Comparison of ENCODE assay signal across 1 cellular context in the genomic region with DNA sequence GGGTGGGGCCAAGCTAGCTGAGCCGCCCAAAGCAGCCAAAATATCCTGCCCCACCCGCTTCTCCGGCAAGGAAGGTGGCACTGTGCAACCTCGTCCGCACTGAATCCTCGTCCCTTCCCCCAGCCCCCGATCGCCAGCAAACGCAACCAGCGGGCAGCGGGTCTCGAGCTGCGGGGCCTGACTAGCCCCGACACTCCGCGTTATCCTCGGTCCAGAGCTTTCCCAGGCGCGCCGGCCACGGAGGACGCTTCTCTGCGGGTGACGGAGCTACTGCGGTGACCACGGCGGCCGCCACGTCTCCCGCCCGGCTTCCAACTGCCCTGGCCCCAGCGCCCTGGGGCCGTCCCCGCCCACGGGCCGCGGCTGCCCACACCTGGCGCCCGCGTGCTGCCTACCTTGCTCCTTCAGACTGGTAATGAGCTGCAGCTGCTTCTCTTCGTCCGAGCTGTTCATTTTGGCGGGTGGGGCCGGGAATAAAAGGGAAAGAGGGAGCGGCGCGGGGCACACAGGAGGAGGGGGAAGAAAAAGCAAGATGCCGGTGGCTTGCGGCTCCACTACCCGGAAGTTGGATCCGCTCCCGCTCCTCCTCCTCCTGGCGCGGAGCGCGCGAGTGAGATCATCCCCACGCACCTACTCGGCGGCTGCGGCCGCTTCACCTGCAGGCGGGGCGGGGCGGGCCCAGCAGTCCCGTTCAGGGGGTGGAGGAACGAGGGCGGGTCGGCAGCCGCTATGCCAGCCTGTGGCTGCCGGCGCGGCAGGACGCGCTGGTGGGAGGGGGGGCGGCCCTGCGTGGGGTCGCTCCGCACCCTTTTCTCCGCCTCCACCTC.
TF ChIP-seq lines count a peak whose summit lies in the region.

A gene with protein sequence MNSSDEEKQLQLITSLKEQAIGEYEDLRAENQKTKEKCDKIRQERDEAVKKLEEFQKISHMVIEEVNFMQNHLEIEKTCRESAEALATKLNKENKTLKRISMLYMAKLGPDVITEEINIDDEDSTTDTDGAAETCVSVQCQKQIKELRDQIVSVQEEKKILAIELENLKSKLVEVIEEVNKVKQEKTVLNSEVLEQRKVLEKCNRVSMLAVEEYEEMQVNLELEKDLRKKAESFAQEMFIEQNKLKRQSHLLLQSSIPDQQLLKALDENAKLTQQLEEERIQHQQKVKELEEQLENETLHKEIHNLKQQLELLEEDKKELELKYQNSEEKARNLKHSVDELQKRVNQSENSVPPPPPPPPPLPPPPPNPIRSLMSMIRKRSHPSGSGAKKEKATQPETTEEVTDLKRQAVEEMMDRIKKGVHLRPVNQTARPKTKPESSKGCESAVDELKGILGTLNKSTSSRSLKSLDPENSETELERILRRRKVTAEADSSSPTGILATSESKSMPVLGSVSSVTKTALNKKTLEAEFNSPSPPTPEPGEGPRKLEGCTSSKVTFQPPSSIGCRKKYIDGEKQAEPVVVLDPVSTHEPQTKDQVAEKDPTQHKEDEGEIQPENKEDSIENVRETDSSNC (minus strand): TSS at position 561 of the 827 bp plus-strand sequence. CDS start 108 bp downstream, at position 453.

TF ChIP-seq in K562, 482 proteins besides CTCF, POLR2A, EP300 and RAD21 (continued from another document and continues in another):
- TF ChIP-seq, protein P1, sequence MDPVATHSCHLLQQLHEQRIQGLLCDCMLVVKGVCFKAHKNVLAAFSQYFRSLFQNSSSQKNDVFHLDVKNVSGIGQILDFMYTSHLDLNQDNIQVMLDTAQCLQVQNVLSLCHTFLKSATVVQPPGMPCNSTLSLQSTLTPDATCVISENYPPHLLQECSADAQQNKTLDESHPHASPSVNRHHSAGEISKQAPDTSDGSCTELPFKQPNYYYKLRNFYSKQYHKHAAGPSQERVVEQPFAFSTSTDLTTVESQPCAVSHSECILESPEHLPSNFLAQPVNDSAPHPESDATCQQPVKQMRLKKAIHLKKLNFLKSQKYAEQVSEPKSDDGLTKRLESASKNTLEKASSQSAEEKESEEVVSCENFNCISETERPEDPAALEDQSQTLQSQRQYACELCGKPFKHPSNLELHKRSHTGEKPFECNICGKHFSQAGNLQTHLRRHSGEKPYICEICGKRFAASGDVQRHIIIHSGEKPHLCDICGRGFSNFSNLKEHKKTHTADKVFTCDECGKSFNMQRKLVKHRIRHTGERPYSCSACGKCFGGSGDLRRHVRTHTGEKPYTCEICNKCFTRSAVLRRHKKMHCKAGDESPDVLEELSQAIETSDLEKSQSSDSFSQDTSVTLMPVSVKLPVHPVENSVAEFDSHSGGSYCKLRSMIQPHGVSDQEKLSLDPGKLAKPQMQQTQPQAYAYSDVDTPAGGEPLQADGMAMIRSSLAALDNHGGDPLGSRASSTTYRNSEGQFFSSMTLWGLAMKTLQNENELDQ (CRISPR knock-in tag; IDR thresholded peaks at IDR 0.05; ENCODE audit: borderline replicate concordance) = no peak
- TF ChIP-seq NFIC (IDR thresholded peaks at IDR 0.05) (peak; percentile 42; the same call in 1 of the 2 replicates), ZNF263 (CRISPR knock-in tag; IDR thresholded peaks at IDR 0.05; ENCODE audit: borderline replicate concordance) (peak; percentile 90), PHF21A (IDR thresholded peaks at IDR 0.05; ENCODE audit: borderline replicate concordance, low read depth) (no peak), ZNF124 (CRISPR knock-in tag; IDR thresholded peaks at IDR 0.05) (no peak), ELF4 (CRISPR knock-in tag; IDR thresholded peaks at IDR 0.05) (0 out of 2 replicates have a peak, but pooled peaks have one; percentile 7), ZNF695 (CRISPR knock-in tag; IDR thresholded peaks at IDR 0.05) (no peak), HNRNPL (IDR thresholded peaks at IDR 0.05; ENCODE audit: low read depth, low read length) (no peak), RBM34 (IDR thresholded peaks at IDR 0.05; ENCODE audit: borderline replicate concordance, insufficient read depth, low read length) (no peak), ZNF311 (CRISPR knock-in tag; IDR thresholded peaks at IDR 0.05) (no peak), MCM5 (IDR thresholded peaks at IDR 0.05; ENCODE audit: low read depth) (no peak), PTRF (tag; IDR thresholded peaks at IDR 0.05) (no peak), CHD2 (IDR thresholded peaks at IDR 0.05; ENCODE audit: low read depth, low read length) (no peak), HMGN3 (IDR thresholded peaks at IDR 0.05; ENCODE audit: borderline replicate concordance, extremely low read depth, insufficient read length, low read depth, low read length) (peak; percentile 34), ZNF133 (CRISPR knock-in tag; IDR thresholded peaks at IDR 0.05) (no peak), ZNF507 (tag; conservative IDR thresholded peaks at IDR 0.05) (no peak), ZNF408 (CRISPR knock-in tag; IDR thresholded peaks at IDR 0.05; ENCODE audit: low read depth) (no peak), COPS2 (conservative IDR thresholded peaks at IDR 0.05) (no peak), CTBP1 (IDR thresholded peaks at IDR 0.05; ENCODE audit: borderline replicate concordance) (peak; percentile 12; the same call in 1 of the 2 replicates), PHF20 (IDR thresholded peaks at IDR 0.05; ENCODE audit: partially characterized antibody) (peak; percentile 39), SRSF9 (IDR thresholded peaks at IDR 0.05; ENCODE audit: borderline replicate concordance, low read depth, low read length) (no peak), CBX3 (IDR thresholded peaks at IDR 0.05; ENCODE audit: borderline replicate concordance in 1 of 2, low read length in 2 of 2) (no peak), GATAD2A (IDR thresholded peaks at IDR 0.05) (no peak), HMG20A (CRISPR knock-in tag; conservative IDR thresholded peaks at IDR 0.05) (no peak), RBM17 (IDR thresholded peaks at IDR 0.05; ENCODE audit: borderline replicate concordance, low read depth, low read length) (no peak), ETV5 (CRISPR knock-in tag; IDR thresholded peaks at IDR 0.05; ENCODE audit: low read depth) (no peak), JUN (IDR thresholded peaks at IDR 0.05; ENCODE audit: borderline replicate concordance, low read depth, low read length) (0 out of 2 replicates have a peak, but pooled peaks have one; percentile 28), JUN (CRISPR knock-in tag; IDR thresholded peaks at IDR 0.05; ENCODE audit: borderline replicate concordance) (no peak), ZNF830 (CRISPR knock-in tag; IDR thresholded peaks at IDR 0.05) (0 out of 2 replicates have a peak, but pooled peaks have one; percentile 43), ZBTB8A (IDR thresholded peaks at IDR 0.05; ENCODE audit: partially characterized antibody) (no peak), MTA3 (IDR thresholded peaks at IDR 0.05; ENCODE audit: borderline replicate concordance) (peak; percentile 62; the same call in 1 of the 2 replicates), TBP (optimal IDR thresholded peaks at IDR 0.05; ENCODE audit: low read depth, low read length) (peak; percentile 10), NUFIP1 (IDR thresholded peaks at IDR 0.05; ENCODE audit: partially characterized antibody) (no peak)
- TF ChIP-seq, protein P2, sequence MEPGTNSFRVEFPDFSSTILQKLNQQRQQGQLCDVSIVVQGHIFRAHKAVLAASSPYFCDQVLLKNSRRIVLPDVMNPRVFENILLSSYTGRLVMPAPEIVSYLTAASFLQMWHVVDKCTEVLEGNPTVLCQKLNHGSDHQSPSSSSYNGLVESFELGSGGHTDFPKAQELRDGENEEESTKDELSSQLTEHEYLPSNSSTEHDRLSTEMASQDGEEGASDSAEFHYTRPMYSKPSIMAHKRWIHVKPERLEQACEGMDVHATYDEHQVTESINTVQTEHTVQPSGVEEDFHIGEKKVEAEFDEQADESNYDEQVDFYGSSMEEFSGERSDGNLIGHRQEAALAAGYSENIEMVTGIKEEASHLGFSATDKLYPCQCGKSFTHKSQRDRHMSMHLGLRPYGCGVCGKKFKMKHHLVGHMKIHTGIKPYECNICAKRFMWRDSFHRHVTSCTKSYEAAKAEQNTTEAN (CRISPR knock-in tag; IDR thresholded peaks at IDR 0.05) = peak; percentile 58; the same call in 1 of the 2 replicates
- TF ChIP-seq, protein P3, sequence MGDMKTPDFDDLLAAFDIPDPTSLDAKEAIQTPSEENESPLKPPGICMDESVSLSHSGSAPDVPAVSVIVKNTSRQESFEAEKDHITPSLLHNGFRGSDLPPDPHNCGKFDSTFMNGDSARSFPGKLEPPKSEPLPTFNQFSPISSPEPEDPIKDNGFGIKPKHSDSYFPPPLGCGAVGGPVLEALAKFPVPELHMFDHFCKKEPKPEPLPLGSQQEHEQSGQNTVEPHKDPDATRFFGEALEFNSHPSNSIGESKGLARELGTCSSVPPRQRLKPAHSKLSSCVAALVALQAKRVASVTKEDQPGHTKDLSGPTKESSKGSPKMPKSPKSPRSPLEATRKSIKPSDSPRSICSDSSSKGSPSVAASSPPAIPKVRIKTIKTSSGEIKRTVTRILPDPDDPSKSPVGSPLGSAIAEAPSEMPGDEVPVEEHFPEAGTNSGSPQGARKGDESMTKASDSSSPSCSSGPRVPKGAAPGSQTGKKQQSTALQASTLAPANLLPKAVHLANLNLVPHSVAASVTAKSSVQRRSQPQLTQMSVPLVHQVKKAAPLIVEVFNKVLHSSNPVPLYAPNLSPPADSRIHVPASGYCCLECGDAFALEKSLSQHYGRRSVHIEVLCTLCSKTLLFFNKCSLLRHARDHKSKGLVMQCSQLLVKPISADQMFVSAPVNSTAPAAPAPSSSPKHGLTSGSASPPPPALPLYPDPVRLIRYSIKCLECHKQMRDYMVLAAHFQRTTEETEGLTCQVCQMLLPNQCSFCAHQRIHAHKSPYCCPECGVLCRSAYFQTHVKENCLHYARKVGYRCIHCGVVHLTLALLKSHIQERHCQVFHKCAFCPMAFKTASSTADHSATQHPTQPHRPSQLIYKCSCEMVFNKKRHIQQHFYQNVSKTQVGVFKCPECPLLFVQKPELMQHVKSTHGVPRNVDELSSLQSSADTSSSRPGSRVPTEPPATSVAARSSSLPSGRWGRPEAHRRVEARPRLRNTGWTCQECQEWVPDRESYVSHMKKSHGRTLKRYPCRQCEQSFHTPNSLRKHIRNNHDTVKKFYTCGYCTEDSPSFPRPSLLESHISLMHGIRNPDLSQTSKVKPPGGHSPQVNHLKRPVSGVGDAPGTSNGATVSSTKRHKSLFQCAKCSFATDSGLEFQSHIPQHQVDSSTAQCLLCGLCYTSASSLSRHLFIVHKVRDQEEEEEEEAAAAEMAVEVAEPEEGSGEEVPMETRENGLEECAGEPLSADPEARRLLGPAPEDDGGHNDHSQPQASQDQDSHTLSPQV (IDR thresholded peaks at IDR 0.05) = no peak
- TF ChIP-seq, protein P4, sequence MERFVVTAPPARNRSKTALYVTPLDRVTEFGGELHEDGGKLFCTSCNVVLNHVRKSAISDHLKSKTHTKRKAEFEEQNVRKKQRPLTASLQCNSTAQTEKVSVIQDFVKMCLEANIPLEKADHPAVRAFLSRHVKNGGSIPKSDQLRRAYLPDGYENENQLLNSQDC (CRISPR knock-in tag; IDR thresholded peaks at IDR 0.05) = no peak
- TF ChIP-seq, protein P5, sequence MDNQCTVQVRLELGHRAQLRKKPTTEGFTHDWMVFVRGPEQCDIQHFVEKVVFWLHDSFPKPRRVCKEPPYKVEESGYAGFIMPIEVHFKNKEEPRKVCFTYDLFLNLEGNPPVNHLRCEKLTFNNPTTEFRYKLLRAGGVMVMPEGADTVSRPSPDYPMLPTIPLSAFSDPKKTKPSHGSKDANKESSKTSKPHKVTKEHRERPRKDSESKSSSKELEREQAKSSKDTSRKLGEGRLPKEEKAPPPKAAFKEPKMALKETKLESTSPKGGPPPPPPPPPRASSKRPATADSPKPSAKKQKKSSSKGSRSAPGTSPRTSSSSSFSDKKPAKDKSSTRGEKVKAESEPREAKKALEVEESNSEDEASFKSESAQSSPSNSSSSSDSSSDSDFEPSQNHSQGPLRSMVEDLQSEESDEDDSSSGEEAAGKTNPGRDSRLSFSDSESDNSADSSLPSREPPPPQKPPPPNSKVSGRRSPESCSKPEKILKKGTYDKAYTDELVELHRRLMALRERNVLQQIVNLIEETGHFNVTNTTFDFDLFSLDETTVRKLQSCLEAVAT (IDR thresholded peaks at IDR 0.05) = no peak
- TF ChIP-seq, protein P6, sequence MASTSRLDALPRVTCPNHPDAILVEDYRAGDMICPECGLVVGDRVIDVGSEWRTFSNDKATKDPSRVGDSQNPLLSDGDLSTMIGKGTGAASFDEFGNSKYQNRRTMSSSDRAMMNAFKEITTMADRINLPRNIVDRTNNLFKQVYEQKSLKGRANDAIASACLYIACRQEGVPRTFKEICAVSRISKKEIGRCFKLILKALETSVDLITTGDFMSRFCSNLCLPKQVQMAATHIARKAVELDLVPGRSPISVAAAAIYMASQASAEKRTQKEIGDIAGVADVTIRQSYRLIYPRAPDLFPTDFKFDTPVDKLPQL (IDR thresholded peaks at IDR 0.05; ENCODE audit: extremely low read depth, insufficient read length) = no peak
- TF ChIP-seq, protein P7, sequence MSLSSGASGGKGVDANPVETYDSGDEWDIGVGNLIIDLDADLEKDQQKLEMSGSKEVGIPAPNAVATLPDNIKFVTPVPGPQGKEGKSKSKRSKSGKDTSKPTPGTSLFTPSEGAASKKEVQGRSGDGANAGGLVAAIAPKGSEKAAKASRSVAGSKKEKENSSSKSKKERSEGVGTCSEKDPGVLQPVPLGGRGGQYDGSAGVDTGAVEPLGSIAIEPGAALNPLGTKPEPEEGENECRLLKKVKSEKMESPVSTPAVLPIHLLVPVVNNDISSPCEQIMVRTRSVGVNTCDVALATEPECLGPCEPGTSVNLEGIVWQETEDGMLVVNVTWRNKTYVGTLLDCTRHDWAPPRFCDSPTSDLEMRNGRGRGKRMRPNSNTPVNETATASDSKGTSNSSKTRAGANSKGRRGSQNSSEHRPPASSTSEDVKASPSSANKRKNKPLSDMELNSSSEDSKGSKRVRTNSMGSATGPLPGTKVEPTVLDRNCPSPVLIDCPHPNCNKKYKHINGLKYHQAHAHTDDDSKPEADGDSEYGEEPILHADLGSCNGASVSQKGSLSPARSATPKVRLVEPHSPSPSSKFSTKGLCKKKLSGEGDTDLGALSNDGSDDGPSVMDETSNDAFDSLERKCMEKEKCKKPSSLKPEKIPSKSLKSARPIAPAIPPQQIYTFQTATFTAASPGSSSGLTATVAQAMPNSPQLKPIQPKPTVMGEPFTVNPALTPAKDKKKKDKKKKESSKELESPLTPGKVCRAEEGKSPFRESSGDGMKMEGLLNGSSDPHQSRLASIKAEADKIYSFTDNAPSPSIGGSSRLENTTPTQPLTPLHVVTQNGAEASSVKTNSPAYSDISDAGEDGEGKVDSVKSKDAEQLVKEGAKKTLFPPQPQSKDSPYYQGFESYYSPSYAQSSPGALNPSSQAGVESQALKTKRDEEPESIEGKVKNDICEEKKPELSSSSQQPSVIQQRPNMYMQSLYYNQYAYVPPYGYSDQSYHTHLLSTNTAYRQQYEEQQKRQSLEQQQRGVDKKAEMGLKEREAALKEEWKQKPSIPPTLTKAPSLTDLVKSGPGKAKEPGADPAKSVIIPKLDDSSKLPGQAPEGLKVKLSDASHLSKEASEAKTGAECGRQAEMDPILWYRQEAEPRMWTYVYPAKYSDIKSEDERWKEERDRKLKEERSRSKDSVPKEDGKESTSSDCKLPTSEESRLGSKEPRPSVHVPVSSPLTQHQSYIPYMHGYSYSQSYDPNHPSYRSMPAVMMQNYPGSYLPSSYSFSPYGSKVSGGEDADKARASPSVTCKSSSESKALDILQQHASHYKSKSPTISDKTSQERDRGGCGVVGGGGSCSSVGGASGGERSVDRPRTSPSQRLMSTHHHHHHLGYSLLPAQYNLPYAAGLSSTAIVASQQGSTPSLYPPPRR (CRISPR knock-in tag; IDR thresholded peaks at IDR 0.05; ENCODE audit: borderline replicate concordance) = no peak; the same call in 1 of the 2 replicates
